In the genomic region with DNA sequence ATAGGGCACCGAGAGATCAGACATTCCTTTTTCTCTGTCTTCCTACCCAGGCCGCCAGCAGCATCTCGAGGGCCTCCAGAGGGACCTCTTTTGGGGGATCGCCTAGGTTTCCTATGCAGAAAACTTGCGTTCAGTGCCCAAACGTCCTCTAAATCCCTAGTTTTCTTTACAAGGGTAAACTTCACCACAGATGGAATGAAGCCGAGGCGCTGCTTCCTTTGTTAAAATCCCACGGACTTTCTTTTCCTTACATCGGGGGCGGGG, we compare ENCODE assay signal across 8 cellular contexts. TPM values are rescaled to one million over a fixed set of nuclear protein-coding genes. Genes with fewer than 3 reads are reported as not detected.
DNase-seq lines count a peak whose midpoint lies in the region; TF ChIP-seq lines count a peak whose summit lies in the region.

No MANE protein-coding gene starts in this region.

- TF ChIP-seq EP300 in esophagus muscularis mucosa (IDR thresholded peaks at IDR 0.05), result no peak

- H3K27me3 ChIP-seq in GM06990 (replicated peaks; ENCODE audit: control insufficient read depth, insufficient read depth, low read length) (no peaks in the 10 kb centered on the region), PC-9 (ENCODE audit: insufficient read depth, low read depth) (no peaks in the 10 kb centered on the region), esophagus muscularis mucosa (no peaks in the 10 kb centered on the region)

- H3K4me3 ChIP-seq in GM06990 (replicated peaks; ENCODE audit: low read depth, low read length), result peak overlapping the region; percentile 60
- peak overlapping the region; percentile 87 for H3K4me3 ChIP-seq in PC-9
- H3K4me3 ChIP-seq in esophagus muscularis mucosa, result peak overlapping the region; percentile 71 to 99 (median 86)

- peaks cover 51% of the 10 kb centered on the region for H4K20me1 ChIP-seq in PC-9 (ENCODE audit: insufficient read depth)

- TF ChIP-seq CTCF in GM06990 (IDR thresholded peaks at IDR 0.05; ENCODE audit: insufficient read depth, low read length, poor library complexity, severe bottlenecking), result no peak
- no peak for TF ChIP-seq CTCF in PC-9 (conservative IDR thresholded peaks at IDR 0.05)
- TF ChIP-seq CTCF in esophagus muscularis mucosa (IDR thresholded peaks at IDR 0.05), result no peak

- peaks cover 60% of the 10 kb centered on the region for H3K79me2 ChIP-seq in PC-9 (ENCODE audit: low read depth)

- DNase-seq in GM06990 (ENCODE audit: extremely low read depth, insufficient read length) (no peak), PC-9 (no peak), esophagus muscularis mucosa (ENCODE audit: extremely low spot score) (no peak), pons (ENCODE audit: low spot score) (peak; percentile 24), NCI-H526 treated with DMSO at 0.1 percent for 48 hours (lab: John Stamatoyannopoulos, UW) (no peak), NCI-H1694 (lab: John Stamatoyannopoulos, UW) (no peak), NOMO-1 (lab: John Stamatoyannopoulos, UW; ENCODE audit: unreplicated experiment in 2 of 2) (no peak), MV-4-11 (lab: John Stamatoyannopoulos, UW) (no peak)

- H3K9me3 ChIP-seq in PC-9 (ENCODE audit: insufficient read depth, low read depth) (no peaks in the 10 kb centered on the region), esophagus muscularis mucosa (no peaks in the 10 kb centered on the region)

- CTCF ChIA-PET in PC-9 (lab: Charles Lee), result no interaction called here

- WGBS in esophagus muscularis mucosa, result under 1% methylated on average over 11 of the region's 11 CpGs

- peaks cover 25% of the 10 kb centered on the region for H3F3A ChIP-seq in PC-9 (ENCODE audit: insufficient read depth, low read depth)

- TF ChIP-seq POLR2A in esophagus muscularis mucosa (IDR thresholded peaks at IDR 0.05; ENCODE audit: low read depth), result no peak

- H3K27ac ChIP-seq in PC-9, result peak overlapping the region; percentile 94
- H3K27ac ChIP-seq in esophagus muscularis mucosa (replicated peaks in 1 of 4), result peak overlapping the region; percentile 97 to 100 (median 100)

- H3K4me1 ChIP-seq in PC-9 (replicated peaks; ENCODE audit: insufficient read depth), result peaks cover 41% of the 10 kb centered on the region
- H3K4me1 ChIP-seq in esophagus muscularis mucosa, result peaks cover 35 to 55% (median 52%) of the 10 kb centered on the region in 4 donors

- no peak overlapping the region for H2AFZ ChIP-seq in PC-9

- H3K36me3 ChIP-seq in GM06990 (ENCODE audit: control insufficient read depth, insufficient read depth, low read length), result no peaks in the 10 kb centered on the region
- peaks cover 17% of the 10 kb centered on the region for H3K36me3 ChIP-seq in PC-9 (ENCODE audit: low read depth)
- H3K36me3 ChIP-seq in esophagus muscularis mucosa, result no peaks in the 10 kb centered on the region

- POLR2A ChIA-PET in PC-9 (lab: Charles Lee; ENCODE audit: unreplicated experiment), result interaction anchor here (0.5 kb wide), 1 partner anchor 413 kb away, joined by 5 read pairs; no protein-coding TSS in a partner anchor

- peak overlapping the region; percentile 87 for H3K4me2 ChIP-seq in PC-9

- BruUV-seq in PC-9 (replicated peaks; lab: Mats Ljungman, UMichigan), result no TSS peak

- intact Hi-C loops in PC-9 (cut with micrococcal nuclease; ENCODE audit: unreplicated experiment) (loop anchor here (1.0 to 2.0 kb wide), 2 partner anchors 58 to 113 kb away; no protein-coding TSS in a partner anchor), esophagus muscularis mucosa (cut with DNase I) (loop anchor here (2.0 to 10.0 kb wide), 3 partner anchors 58 to 154 kb away; no protein-coding TSS in a partner anchor)

- H3K9me2 ChIP-seq in PC-9 (ENCODE audit: insufficient read depth), result no peaks in the 10 kb centered on the region

RNA-seq across cellular contexts. Expression of gene RHEB, which starts 1.0 kb away (rescaled TPM):
- total RNA-seq in PC-9 (2021), result 201 and 202 TPM in 2 replicates
- total RNA-seq in esophagus muscularis mucosa, result 100 to 1,000 TPM in 3 of 4 donors, 10 to 100 TPM in 1; 98.5 to 187 (median 163) TPM
